21 cellular contexts compared by ENCODE assay signal in the genomic region with DNA sequence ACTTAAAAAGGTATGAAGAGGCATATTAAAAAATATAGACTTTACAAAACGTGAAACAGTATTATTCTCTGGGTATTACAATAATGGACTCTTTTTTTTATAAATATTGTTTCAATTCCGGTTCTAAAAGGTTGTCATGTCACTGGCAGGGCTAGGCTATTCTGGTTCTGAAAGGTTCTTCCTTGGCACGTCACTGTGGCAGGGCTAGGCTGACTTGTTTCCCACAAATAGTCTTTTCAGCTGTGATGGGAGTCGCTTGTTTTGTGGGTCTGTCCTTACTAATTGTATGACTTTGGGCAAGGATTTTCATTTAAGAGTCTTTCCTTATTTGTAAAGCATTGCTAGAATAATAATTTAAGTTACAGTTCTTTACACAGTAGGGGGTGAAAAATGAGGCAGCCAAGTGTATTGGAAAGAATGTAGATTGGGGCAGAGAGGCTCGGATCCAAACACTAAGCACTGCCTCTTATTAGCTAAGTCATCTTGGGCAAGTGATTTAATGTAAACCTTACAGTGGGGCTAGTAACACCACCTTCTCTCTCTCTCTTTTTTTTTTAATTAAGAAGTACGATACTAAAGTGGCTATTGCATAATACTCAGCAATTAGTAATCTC.
"Had no signal": no experiment of that assay in that cellular context is flagged by ENCODE, and none has a peak within 500 bp of the region (broad histone marks: within the 10 kb centered on the region; RNA-seq: fewer than 3 reads in every experiment).

No MANE protein-coding gene starts in this region.

- H3K4me2 ChIP-seq: smooth muscle cell had no signal

- DNase-seq: activated CD4-positive, alpha-beta memory T cell treated with anti-CD3 and anti-CD28 coated beads for 36 hours; activated CD4-positive, alpha-beta T cell treated with anti-CD3 and anti-CD28 coated beads for 36 hours; activated T-cell treated with anti-CD3 and anti-CD28 coated beads, Interleukin-2, amount 50 U/mL, for 24 hours; amniotic stem cell; islet precursor cell; naive B cell; posterior cingulate gyrus; SIG-M5; stimulated activated CD4-positive, alpha-beta T cell treated with anti-CD3 and anti-CD28 coated beads, Interleukin-4, amount 100 ng/mL, for 4 hours; stimulated activated CD8-positive, alpha-beta memory T cell treated with anti-CD3 and anti-CD28 coated beads, Interleukin-4, amount 100 ng/mL, for 48 hours; stimulated activated naive CD4-positive, alpha-beta T cell treated with Interleukin-2 at 50 U/mL for 16 hours; trophoblast cell had no signal

- ATAC-seq: activated CD4-positive, alpha-beta T cell treated with anti-CD3 and anti-CD28 coated beads for 36 hours; activated naive CD4-positive, alpha-beta T cell treated with anti-CD3 and anti-CD28 coated beads, Interleukin-2, amount 50 U/mL, for 72 hours; gastroesophageal sphincter had no signal

- H3K27me3 ChIP-seq: gastroesophageal sphincter, right atrium auricular region, suprapubic skin had no signal

- H3K27ac Mint-ChIP-seq: activated CD4-positive, alpha-beta memory T cell treated with anti-CD3 and anti-CD28 coated beads for 36 hours; activated CD4-positive, alpha-beta T cell treated with anti-CD3 and anti-CD28 coated beads for 36 hours; activated T-cell treated with anti-CD3 and anti-CD28 coated beads, Interleukin-2, amount 50 U/mL, for 24 hours; dendritic cell treated with granulocyte-macrophage colony-stimulating factor and Interleukin-4, amounts not matched to agents 40 ng/mL and 50 ng/mL, for 4 days; naive B cell; T-helper 1 cell treated with Interleukin-12 subunit alpha and Interleukin-12 subunit beta and Interleukin-4 antibody, amounts not matched to agents 30 μg/mL and 1 μg/mL, for 36 hours had no signal

- H3K4me1 Mint-ChIP-seq: activated CD4-positive, alpha-beta T cell treated with anti-CD3 and anti-CD28 coated beads for 36 hours had no signal

- H3K4me1 ChIP-seq: right atrium auricular region, suprapubic skin had no signal

- H3K36me3 Mint-ChIP-seq: activated naive CD4-positive, alpha-beta T cell treated with anti-CD3 and anti-CD28 coated beads, Interleukin-2, amount 50 U/mL, for 72 hours had no signal

- H3K27ac ChIP-seq: epithelial cell of prostate, gastroesophageal sphincter, neutrophil, right atrium auricular region, suprapubic skin had no signal

- H3K9me3 Mint-ChIP-seq: activated CD4-positive, alpha-beta memory T cell treated with anti-CD3 and anti-CD28 coated beads for 36 hours; activated naive CD4-positive, alpha-beta T cell treated with anti-CD3 and anti-CD28 coated beads, Interleukin-2, amount 50 U/mL, for 72 hours; activated T-cell treated with anti-CD3 and anti-CD28 coated beads, Interleukin-2, amount 50 U/mL, for 24 hours; dendritic cell treated with granulocyte-macrophage colony-stimulating factor and Interleukin-4, amounts not matched to agents 40 ng/mL and 50 ng/mL, for 4 days; naive B cell; T-helper 1 cell treated with Interleukin-12 subunit alpha and Interleukin-12 subunit beta and Interleukin-4 antibody, amounts not matched to agents 30 μg/mL and 1 μg/mL, for 36 hours had no signal

- H3K4me3 Mint-ChIP-seq: activated CD4-positive, alpha-beta memory T cell treated with anti-CD3 and anti-CD28 coated beads for 36 hours; activated CD4-positive, alpha-beta T cell treated with anti-CD3 and anti-CD28 coated beads for 36 hours; activated T-cell treated with anti-CD3 and anti-CD28 coated beads, Interleukin-2, amount 50 U/mL, for 24 hours; dendritic cell treated with granulocyte-macrophage colony-stimulating factor and Interleukin-4, amounts not matched to agents 40 ng/mL and 50 ng/mL, for 4 days; naive B cell; T-helper 1 cell treated with Interleukin-12 subunit alpha and Interleukin-12 subunit beta and Interleukin-4 antibody, amounts not matched to agents 30 μg/mL and 1 μg/mL, for 36 hours had no signal

- H3K27me3 Mint-ChIP-seq: activated CD4-positive, alpha-beta memory T cell treated with anti-CD3 and anti-CD28 coated beads for 36 hours; activated CD4-positive, alpha-beta T cell treated with anti-CD3 and anti-CD28 coated beads for 36 hours; activated T-cell treated with anti-CD3 and anti-CD28 coated beads, Interleukin-2, amount 50 U/mL, for 24 hours; naive B cell had no signal

- H3K9me3 ChIP-seq: gastroesophageal sphincter, neutrophil, right atrium auricular region, suprapubic skin had no signal

- H3K4me3 ChIP-seq: gastroesophageal sphincter, right atrium auricular region, smooth muscle cell, suprapubic skin had no signal
